In the genomic region with DNA sequence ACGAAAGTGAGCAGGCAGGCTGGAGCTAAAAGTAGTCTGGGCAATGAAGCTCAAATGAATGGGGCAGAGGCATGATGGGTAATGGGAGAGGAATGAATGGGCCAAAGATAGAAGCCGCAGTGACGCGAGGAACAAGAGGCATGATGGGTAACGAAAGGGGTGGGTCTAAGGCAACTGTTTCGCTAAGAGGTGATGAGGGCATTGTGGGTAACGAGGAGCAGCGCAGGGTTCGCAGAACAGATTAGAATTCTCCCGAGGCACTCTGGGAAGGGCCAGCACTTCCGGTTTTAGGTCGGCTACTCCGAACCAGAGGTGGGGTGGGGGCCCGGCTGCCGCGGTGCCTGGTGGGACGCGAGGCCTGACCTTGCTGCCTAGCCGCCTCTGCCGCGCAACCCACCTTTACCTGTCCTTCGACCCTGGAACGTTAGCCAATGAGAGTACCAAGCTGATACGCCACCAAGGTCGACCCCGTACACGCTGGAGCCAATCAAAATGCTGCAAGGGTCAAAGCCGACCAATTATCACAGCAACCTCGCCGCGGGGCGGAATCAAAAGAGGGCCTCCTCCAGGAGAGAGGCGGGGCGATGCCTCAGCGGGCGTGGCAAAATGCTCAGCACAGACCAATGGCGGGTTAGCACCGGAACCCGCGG, we compare ENCODE assay signal across 8 cellular contexts. TPM values are rescaled to one million over a fixed set of nuclear protein-coding genes. Genes with fewer than 3 reads are reported as not detected.
DNase-seq lines count a peak whose midpoint lies in the region; ATAC-seq and TF ChIP-seq lines count a peak whose summit lies in the region.

No MANE protein-coding gene starts in this region.

- TF ChIP-seq CTCF in kidney epithelial cell (IDR thresholded peaks at IDR 0.05; ENCODE audit: insufficient read depth, low read length, poor library complexity, severe bottlenecking) = no peak

- ATAC-seq in GM18870 (IDR thresholded peaks at IDR 0.05; ENCODE audit: unreplicated experiment) (peak; percentile 85), HG03066 (IDR thresholded peaks at IDR 0.05; ENCODE audit: low read depth, unreplicated experiment) (peak; percentile 82)

- peak; percentile 96 to 100 (median 100) for DNase-seq in C1 segment of cervical spinal cord (lab: John Stamatoyannopoulos, UW)
- DNase-seq in NCI-H2081 (lab: John Stamatoyannopoulos, UW) = peak; percentile 100
- DNase-seq in T1000 (lab: John Stamatoyannopoulos, UW) = peak; percentile 99
- DNase-seq in cortex of kidney (lab: John Stamatoyannopoulos, UW) = peak; percentile 96
- DNase-seq in kidney epithelial cell (ENCODE audit: low read depth) = peak; percentile 99
- peak; percentile 100 for DNase-seq in stimulated activated CD4-positive, alpha-beta T cell treated with anti-CD3 and anti-CD28 coated beads, Interleukin-4, amount 100 ng/mL, for 1 hour

- H3K36me3 ChIP-seq in kidney epithelial cell (ENCODE audit: control insufficient read depth, insufficient read depth, low read length) = peaks cover 5% of the 10 kb centered on the region

- H3K4me3 ChIP-seq in kidney epithelial cell (ENCODE audit: low read depth, low read length) = peak overlapping the region; percentile 41

- no peaks in the 10 kb centered on the region for H3K27me3 ChIP-seq in kidney epithelial cell (ENCODE audit: control insufficient read depth, insufficient read depth, low read length)

RNA-seq across cellular contexts. Expression of gene TOMM40, which starts 0.6 kb away (rescaled TPM):
- 65.3 and 73.7 TPM in 2 replicates for total RNA-seq in kidney epithelial cell

RNA-seq across cellular contexts. Expression of gene APOE, which starts 15.1 kb away (rescaled TPM):
- total RNA-seq in kidney epithelial cell = 89.0 and 98.1 TPM in 2 replicates

RNA-seq across cellular contexts. Expression of gene APOC1, which starts 23.9 kb away (rescaled TPM):
- 1.9 and 3.5 TPM in 2 replicates for total RNA-seq in kidney epithelial cell

RNA-seq across cellular contexts. Expression of gene NECTIN2, which starts 44.4 kb away (rescaled TPM):
- 240 and 243 TPM in 2 replicates for total RNA-seq in kidney epithelial cell

RNA-seq across cellular contexts. Expression of gene APOC4, which starts 51.5 kb away (rescaled TPM):
- not detected in 2 replicates for total RNA-seq in kidney epithelial cell

Comparison
In these comparisons a context has a peak if more than half of its experiments do, and no peak if none do; other contexts are left out.
1. Peak in every context shown above with its lines: DNase-seq, ATAC-seq and H3K4me3 ChIP-seq.